In genomic region chr4:55345980-55346850, GRCh38 we compare ENCODE assay signal across 8 cellular contexts. TPM values are rescaled to one million over a fixed set of nuclear protein-coding genes. Genes with fewer than 3 reads are reported as not detected.
DNase-seq lines count a peak whose midpoint lies in the region; ATAC-seq, FAIRE-seq and TF ChIP-seq lines count a peak whose summit lies in the region.

TSS of gene SRD5A3 (plus strand) at chr4:55346242. CDS start at chr4:55346337, 95 bp downstream.

- no peak for FAIRE-seq in bronchial epithelial cell (lab: Jason Lieb, UNC)

- H3K36me3 ChIP-seq in bronchial epithelial cell (ENCODE audit: control insufficient read depth, insufficient read depth, low read length): no peaks in the 10 kb centered on the region

- DNase-seq in AG08395 (ENCODE audit: low spot score) (peak; percentile 89), NCI-H2171 treated with DMSO at 0.1 percent for 48 hours (lab: John Stamatoyannopoulos, UW) (peak; percentile 64), bronchial epithelial cell (ENCODE audit: low read depth) (peak; percentile 35), inferior parietal cortex (ENCODE audit: extremely low spot score) (peak; percentile 84)
- DNase-seq in stimulated activated CD4-positive, alpha-beta T cell treated with anti-CD3 and anti-CD28 coated beads, Interleukin-12 subunit alpha, Interleukin-12 subunit beta, amount 100 ng/mL, for 4 hours: peak; percentile 88

- peak; percentile 71 for TF ChIP-seq CTCF in WI38 (IDR thresholded peaks at IDR 0.05; ENCODE audit: low read depth, low read length)
- peak; percentile 86 for TF ChIP-seq CTCF in bronchial epithelial cell (IDR thresholded peaks at IDR 0.05; ENCODE audit: insufficient read depth, low read length, severe bottlenecking)

- ATAC-seq in GM18858 (IDR thresholded peaks at IDR 0.05; ENCODE audit: unreplicated experiment) (peak; percentile 88), HG03064 (IDR thresholded peaks at IDR 0.05; ENCODE audit: low read depth, unreplicated experiment) (peak; percentile 96)

- H3K4me3 ChIP-seq in WI38 (ENCODE audit: low read depth, low read length) (peak within 1 kb of the TSS; percentile 67), bronchial epithelial cell (ENCODE audit: low read depth, low read length) (peak within 1 kb of the TSS; percentile 73)

- no peaks in the 10 kb centered on the region for H3K27me3 ChIP-seq in bronchial epithelial cell (ENCODE audit: control insufficient read depth, insufficient read depth, low read length)

RNA-seq across cellular contexts. Expression of gene SRD5A3, which starts in this region (rescaled TPM):
- 5.5 and 19.5 TPM in 2 replicates for total RNA-seq in bronchial epithelial cell

Comparison
In these comparisons a context has a peak if more than half of its experiments do, and no peak if none do; other contexts are left out.
1. Peak in every context shown above with its lines: DNase-seq, ATAC-seq and H3K4me3 ChIP-seq.
2. DNase-seq: peak in every context shown above with its lines; median percentile 89 in AG08395; 88 in stimulated activated CD4-positive, alpha-beta T cell treated with anti-CD3 and anti-CD28 coated beads, Interleukin-12 subunit alpha, Interleukin-12 subunit beta, amount 100 ng/mL, for 4 hours; 84 in inferior parietal cortex; 64 in NCI-H2171 treated with DMSO at 0.1 percent for 48 hours; 35 in bronchial epithelial cell.